In genomic region chr1:234612352-234613127, GRCh38 we compare ENCODE assay signal across 8 cellular contexts. TPM values are rescaled to one million over a fixed set of nuclear protein-coding genes. Genes with fewer than 3 reads are reported as not detected.
DNase-seq lines count a peak whose midpoint lies in the region; ATAC-seq and TF ChIP-seq lines count a peak whose summit lies in the region.

No MANE protein-coding gene starts in this region.

- POLR2A ChIA-PET in Panc1 (lab: Charles Lee) = interaction anchor here (0.6 to 3.7 kb wide), 13 partner anchors 8 to 536 kb away, joined by 3 to 38 read pairs (median 4); no protein-coding TSS in a partner anchor

- DNase-seq in DMS114 treated with DMSO at 0.1 percent for 48 hours (lab: John Stamatoyannopoulos, UW; ENCODE audit: unreplicated experiment) (peak; percentile 72), Panc1 (ENCODE audit: low read depth, low spot score) (no peak), activated T-helper 1 cell treated with Interleukin-2 at 50 U/mL for 16 hours (ENCODE audit: low read depth) (peak; percentile 58), fibroblast of gingiva (ENCODE audit: low read depth) (peak; percentile 99), nephron progenitor cell (peak; percentile 37), suprapubic skin (ENCODE audit: low spot score in 2 of 2) (peak; percentile 93 to 96)

- peaks cover 9% of the 10 kb centered on the region for H3K36me3 Mint-ChIP-seq in nephron progenitor cell (ENCODE audit: low read depth)

- CTCF ChIA-PET in Panc1 (lab: Charles Lee) = interaction anchor here (0.6 to 1.7 kb wide), 7 partner anchors 13 to 481 kb away, joined by 3 to 6 read pairs (median 4); no protein-coding TSS in a partner anchor

- peak overlapping the region; percentile 49 for H3K4me3 Mint-ChIP-seq in nephron progenitor cell

- no peaks in the 10 kb centered on the region for H3K9me3 Mint-ChIP-seq in nephron progenitor cell

- TF ChIP-seq CTCF in Panc1 (IDR thresholded peaks at IDR 0.05) = no peak
- no peak for TF ChIP-seq CTCF in nephron progenitor cell (IDR thresholded peaks at IDR 0.05)
- no peak for TF ChIP-seq CTCF in suprapubic skin (IDR thresholded peaks at IDR 0.05)

- ATAC-seq in GM21529 (IDR thresholded peaks at IDR 0.05; ENCODE audit: unreplicated experiment) (peak; percentile 37), Panc1 (peak; percentile 64)

- peak overlapping the region; percentile 99 for H3K27ac Mint-ChIP-seq in nephron progenitor cell

- H3K27me3 Mint-ChIP-seq in nephron progenitor cell (ENCODE audit: low read depth, poor library complexity) = peaks cover 2% of the 10 kb centered on the region

- H3K27me3 ChIP-seq in Panc1 (ENCODE audit: control insufficient read depth, insufficient read depth, low read length) (no peaks in the 10 kb centered on the region), suprapubic skin (no peaks in the 10 kb centered on the region)

- H3K4me3 ChIP-seq in Panc1 (ENCODE audit: low read depth in 2 of 2, low read length in 2 of 2) = peak overlapping the region; percentile 22 to 30
- peak overlapping the region; percentile 87 for H3K4me3 ChIP-seq in suprapubic skin

- TF ChIP-seq EP300 in suprapubic skin (IDR thresholded peaks at IDR 0.05) = peak; percentile 76

- no TSS peak for BruUV-seq in Panc1 (replicated peaks; lab: Mats Ljungman, UMichigan)

- H3K36me3 ChIP-seq in KOPT-K1 (ENCODE audit: insufficient read depth, low read length) = peaks cover 4% of the 10 kb centered on the region
- H3K36me3 ChIP-seq in Panc1 (ENCODE audit: control insufficient read depth, insufficient read depth, low read length) = peaks cover 3% of the 10 kb centered on the region
- peaks cover 12% of the 10 kb centered on the region for H3K36me3 ChIP-seq in suprapubic skin

- WGBS in suprapubic skin = 2% methylated on average over 20 of the region's 20 CpGs

- in situ Hi-C loops in Panc1 (cut with HindIII; ENCODE audit: low pct_unique_long_range_greater_than_20kb, low sequenced_read_pairs) = loop anchor here (25.0 kb wide), 1 partner anchor 350 kb away; no protein-coding TSS in a partner anchor

- peaks cover 58% of the 10 kb centered on the region for H3K4me1 Mint-ChIP-seq in nephron progenitor cell

- intact Hi-C loops in Panc1 (cut with micrococcal nuclease; ENCODE audit: unreplicated experiment) = loop anchor here (2.0 to 10.0 kb wide), 5 partner anchors 112 to 480 kb away; no protein-coding TSS in a partner anchor

- H3K27ac ChIP-seq in KOPT-K1 (ENCODE audit: low read depth, low read length, poor library complexity, severe bottlenecking) (peak overlapping the region; percentile 85), Panc1 (ENCODE audit: low read length) (peak overlapping the region; percentile 100), suprapubic skin (peak overlapping the region; percentile 99)

- TF ChIP-seq POLR2A in suprapubic skin (IDR thresholded peaks at IDR 0.05) = no peak

- H3K9me3 ChIP-seq in KOPT-K1 (ENCODE audit: insufficient read depth, low read length, poor library complexity, severe bottlenecking) (no peaks in the 10 kb centered on the region), Panc1 (ENCODE audit: control insufficient read depth, insufficient read depth, low read depth, low read length) (no peaks in the 10 kb centered on the region), suprapubic skin (no peaks in the 10 kb centered on the region)

- H3K4me1 ChIP-seq in Panc1 (ENCODE audit: control insufficient read depth, insufficient read depth, low read length) (peaks cover 61% of the 10 kb centered on the region), suprapubic skin (peaks cover 54% of the 10 kb centered on the region)

RNA-seq across cellular contexts. Expression of gene IRF2BP2, which starts 2.6 kb away (rescaled TPM):
- total RNA-seq in Panc1 (2021; ENCODE audit: unreplicated experiment) (187 TPM), suprapubic skin (100 to 1,000 TPM; 129 to 195 (median 159) TPM)
- polyA plus RNA-seq in Panc1 (2012; ENCODE audit: insufficient read length) = 155 TPM
